In the genomic region with DNA sequence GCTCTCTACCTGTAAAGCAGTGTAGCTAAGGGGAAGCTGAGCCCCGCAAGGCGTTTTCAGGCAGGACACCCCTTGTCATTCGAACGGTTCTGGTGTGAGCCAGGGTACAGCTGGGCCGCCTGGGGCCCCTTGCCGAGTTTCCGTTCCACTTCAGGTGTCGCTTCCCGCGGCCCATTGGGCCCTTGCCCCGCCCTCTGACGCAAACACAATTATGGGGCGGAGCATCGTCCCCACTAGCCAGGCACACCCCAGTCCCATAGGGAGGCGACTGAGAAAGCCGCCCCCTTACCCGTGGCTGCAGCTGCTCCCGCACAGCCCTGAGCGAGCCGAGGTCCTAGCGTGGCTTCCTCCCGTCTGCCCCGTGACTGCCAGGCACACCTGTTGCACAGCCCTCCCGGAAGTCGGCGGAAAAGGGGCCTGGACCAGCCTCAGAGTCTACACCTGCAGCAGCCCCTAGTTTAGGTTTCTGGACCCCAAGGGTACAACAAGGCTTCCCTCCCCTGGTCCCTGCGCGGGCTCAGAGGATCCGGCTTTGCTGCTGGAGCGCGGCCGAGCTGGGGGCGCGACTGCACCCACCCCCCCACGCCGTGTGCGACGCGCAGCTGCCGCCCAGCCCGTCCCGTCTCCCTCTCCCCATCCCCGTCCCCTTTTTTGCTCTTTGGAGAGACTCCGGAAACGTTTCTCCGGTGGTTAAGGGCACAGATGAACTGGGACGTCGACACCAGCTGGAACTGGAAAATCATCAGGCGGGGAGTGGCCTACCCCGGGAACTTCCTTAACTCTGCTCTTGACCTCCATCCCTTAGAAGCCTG, we compare ENCODE assay signal across 9 cellular contexts. TPM values are rescaled to one million over a fixed set of nuclear protein-coding genes. Genes with fewer than 3 reads are reported as not detected.
DNase-seq lines count a peak whose midpoint lies in the region; ATAC-seq and TF ChIP-seq lines count a peak whose summit lies in the region.
"Had no signal": no experiment of that assay in that cellular context is flagged by ENCODE, and none has a peak within 500 bp of the region (broad histone marks: within the 10 kb centered on the region; RNA-seq: fewer than 3 reads in every experiment).

A gene with protein sequence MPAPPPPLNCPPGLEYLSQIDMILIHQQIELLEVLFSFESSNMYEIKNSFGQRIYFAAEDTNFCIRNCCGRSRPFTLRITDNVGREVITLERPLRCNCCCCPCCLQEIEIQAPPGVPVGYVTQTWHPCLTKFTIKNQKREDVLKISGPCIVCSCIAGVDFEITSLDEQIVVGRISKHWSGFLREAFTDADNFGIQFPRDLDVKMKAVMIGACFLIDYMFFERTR (minus strand): TSS at position 356 of the 812 bp plus-strand sequence. CDS start 9,657 bp downstream, outside the sequence.

- peaks cover 1% of the 10 kb centered on the region for H3K4me1 ChIP-seq in ovary (ENCODE audit: insufficient read depth)
- H3K4me1 ChIP-seq in thyroid gland: peaks cover 0 to 5% of the 10 kb centered on the region in 2 donors

- peak within 1 kb of the TSS; percentile 47 for H3K4me3 ChIP-seq in fibroblast of pulmonary artery (replicated peaks; ENCODE audit: low read depth, low read length)
- H3K4me3 ChIP-seq in ovary: peak within 1 kb of the TSS; percentile 54
- H3K4me3 ChIP-seq in thyroid gland (replicated peaks in 1 of 3): peak within 1 kb of the TSS; percentile 33 to 66 (median 60)

- WGBS in ovary, 3 donors: 10 to 14% (median 10%) methylated on average over 47 to 50 of the region's 50 CpGs
- 1 to 6% methylated on average over 23 to 33 of the region's 50 CpGs for WGBS in thyroid gland, 2 donors

- DNase-seq in NCI-H2196 (lab: John Stamatoyannopoulos, UW; ENCODE audit: unreplicated experiment) (peak; percentile 94), fibroblast of pulmonary artery (ENCODE audit: low read depth) (no peak), ovary (peak; percentile 59 to 78 (median 67)), thyroid gland (peak; percentile 82 to 88), mesothelial cell of epicardium (ENCODE audit: low spot score in 2 of 2, unreplicated experiment in 2 of 2) (no peak)
- peak; percentile 73 to 82 for DNase-seq in activated T-cell treated with anti-CD3 and anti-CD28 coated beads, Interleukin-2, amount 50 U/mL, for 72 hours

- no peaks in the 10 kb centered on the region for H3K9me3 ChIP-seq in ovary
- H3K9me3 ChIP-seq in thyroid gland: no peaks in the 10 kb centered on the region

- intact Hi-C loops in ovary (cut with DNase I) (no loop called here), thyroid gland (cut with DNase I) (no loop called here)

- H3K9me3 Mint-ChIP-seq in activated T-cell treated with anti-CD3 and anti-CD28 coated beads, Interleukin-2, amount 50 U/mL, for 72 hours: no peaks in the 10 kb centered on the region
- no peaks in the 10 kb centered on the region for H3K9me3 Mint-ChIP-seq in mesothelial cell of epicardium

- TF ChIP-seq CTCF in fibroblast of pulmonary artery (IDR thresholded peaks at IDR 0.05; ENCODE audit: low read length, missing control alignments) (no peak), ovary (IDR thresholded peaks at IDR 0.05) (no peak), thyroid gland (IDR thresholded peaks at IDR 0.05) (no peak), mesothelial cell of epicardium (IDR thresholded peaks at IDR 0.05; ENCODE audit: unreplicated experiment) (no peak)

- H3K27me3 Mint-ChIP-seq in activated T-cell treated with anti-CD3 and anti-CD28 coated beads, Interleukin-2, amount 50 U/mL, for 72 hours (ENCODE audit: low read depth): peaks cover 1% of the 10 kb centered on the region
- H3K27me3 Mint-ChIP-seq in mesothelial cell of epicardium (ENCODE audit: low read depth): no peaks in the 10 kb centered on the region

- TF ChIP-seq POLR2A in GM15510 (IDR thresholded peaks at IDR 0.05; ENCODE audit: borderline replicate concordance, extremely low read depth, insufficient read length): peak; percentile 37
- TF ChIP-seq POLR2A in ovary (IDR thresholded peaks at IDR 0.05): peak; percentile 21
- TF ChIP-seq POLR2A in thyroid gland (IDR thresholded peaks at IDR 0.05): peak in 1 of 2 donors; percentile 87

- peaks cover 27% of the 10 kb centered on the region for H3K4me1 Mint-ChIP-seq in activated T-cell treated with anti-CD3 and anti-CD28 coated beads, Interleukin-2, amount 50 U/mL, for 72 hours (ENCODE audit: low read depth)
- H3K4me1 Mint-ChIP-seq in mesothelial cell of epicardium: peaks cover 7% of the 10 kb centered on the region

- no peak within 1 kb of the TSS for H3K27ac Mint-ChIP-seq in activated T-cell treated with anti-CD3 and anti-CD28 coated beads, Interleukin-2, amount 50 U/mL, for 72 hours
- no peak within 1 kb of the TSS for H3K27ac Mint-ChIP-seq in mesothelial cell of epicardium

- H3K27me3 ChIP-seq in ovary: no peaks in the 10 kb centered on the region
- no peaks in the 10 kb centered on the region for H3K27me3 ChIP-seq in thyroid gland

- peak within 1 kb of the TSS; percentile 80 for H3K4me3 Mint-ChIP-seq in activated T-cell treated with anti-CD3 and anti-CD28 coated beads, Interleukin-2, amount 50 U/mL, for 72 hours
- H3K4me3 Mint-ChIP-seq in mesothelial cell of epicardium: no peak within 1 kb of the TSS

- TF ChIP-seq EP300 in ovary (IDR thresholded peaks at IDR 0.05): no peak

- H3K27ac ChIP-seq in ovary: peak within 1 kb of the TSS in 1 of 2 donors; percentile 71
- H3K27ac ChIP-seq in thyroid gland: peak within 1 kb of the TSS; percentile 70 to 79 (median 75)

- H3K36me3 ChIP-seq in ovary (no peaks in the 10 kb centered on the region), thyroid gland (no peaks in the 10 kb centered on the region)

- peak; percentile 96 for ATAC-seq in HG02678 (IDR thresholded peaks at IDR 0.05; ENCODE audit: unreplicated experiment)
- peak; percentile 96 for ATAC-seq in activated T-cell treated with anti-CD3 and anti-CD28 coated beads, Interleukin-2, amount 50 U/mL, for 72 hours (replicated peaks in 1 of 2)

- H3K36me3 Mint-ChIP-seq in activated T-cell treated with anti-CD3 and anti-CD28 coated beads, Interleukin-2, amount 50 U/mL, for 72 hours (ENCODE audit: insufficient read depth in 2 of 2): no peaks in the 10 kb centered on the region
- no peaks in the 10 kb centered on the region for H3K36me3 Mint-ChIP-seq in mesothelial cell of epicardium

RNA-seq across cellular contexts. Expression of the gene that starts here (rescaled TPM):
- total RNA-seq in activated T-cell treated with anti-CD3 and anti-CD28 coated beads, Interleukin-2, amount 50 U/mL, for 72 hours: under 1 TPM in 1 of 2 donors, not detected in 1; 0.34 TPM
- total RNA-seq in ovary: under 1 TPM in 2 of 7 donors, not detected in 5; 0.27 to 0.35 TPM
- not detected for polyA plus RNA-seq in ovary
- not detected for total RNA-seq in thyroid gland
- total RNA-seq in mesothelial cell of epicardium: 0.31 TPM in 1 of 3 replicates, not detected in the others
- total RNA-seq: myocyte had no signal

Comparison
In these comparisons a context has a peak if more than half of its experiments do, and no peak if none do; other contexts are left out.
1. Peak in DNase-seq and ATAC-seq in activated T-cell treated with anti-CD3 and anti-CD28 coated beads, Interleukin-2, amount 50 U/mL, for 72 hours; RNA of the gene not detected or under 1 TPM.
2. Peak in DNase-seq and H3K4me3 ChIP-seq in ovary; RNA of the gene not detected or under 1 TPM.
3. Peak in DNase-seq, H3K4me3 ChIP-seq and H3K27ac ChIP-seq in thyroid gland; RNA of the gene not detected or under 1 TPM.